In the genomic region with DNA sequence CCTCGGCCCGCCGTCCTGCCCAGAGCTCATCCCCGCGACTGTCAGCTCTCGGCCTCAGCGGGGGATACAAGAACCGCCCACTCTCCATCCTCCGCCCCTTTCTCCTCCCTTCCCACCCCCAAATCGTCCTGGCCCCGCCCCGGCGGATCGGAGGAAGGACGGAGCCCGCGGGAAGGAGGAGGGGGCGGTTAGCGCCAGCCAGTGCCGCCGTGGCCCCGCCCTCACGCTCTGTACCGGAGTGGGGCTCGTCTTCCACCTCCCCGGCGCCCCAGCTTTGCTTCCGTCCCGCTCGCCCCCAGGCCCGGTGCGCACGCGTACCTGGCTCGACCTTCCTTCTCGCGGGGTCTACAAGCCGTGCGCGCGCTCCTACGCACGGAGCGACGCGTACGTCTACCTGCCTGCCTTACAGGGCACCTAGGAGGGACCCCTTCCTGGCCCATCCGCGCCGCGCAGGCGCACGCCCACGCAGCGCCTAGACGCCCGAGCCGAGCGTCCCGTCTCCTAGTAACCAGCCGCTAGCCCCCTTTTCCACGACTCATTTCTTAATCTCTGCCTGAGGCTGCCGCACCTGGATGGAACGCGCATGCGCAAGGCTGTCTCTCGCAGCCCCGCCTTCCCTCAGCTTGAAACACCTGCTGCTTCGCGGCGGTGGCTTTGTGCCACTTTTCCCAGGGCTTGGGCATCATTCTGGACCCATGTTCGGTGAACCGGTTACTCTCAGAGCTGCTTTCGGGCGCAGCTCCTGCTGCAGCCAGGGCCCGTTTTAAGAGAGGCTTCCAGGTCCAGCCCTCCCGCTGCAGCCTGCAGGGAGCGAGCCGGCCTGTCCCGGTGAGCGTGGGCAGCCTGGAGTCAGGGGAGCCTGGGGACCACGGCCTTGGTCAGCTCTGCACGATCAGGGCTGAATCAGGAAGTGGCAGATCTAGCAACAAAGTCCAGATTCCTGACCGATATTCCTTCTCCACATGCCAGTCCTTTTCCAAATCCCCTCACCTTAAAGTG, we compare ENCODE assay signal across 8 cellular contexts. TPM values are rescaled to one million over a fixed set of nuclear protein-coding genes. Genes with fewer than 3 reads are reported as not detected.
A peak's percentile ranks its signal among the peaks of the same experiment; 100 is the strongest.
DNase-seq lines count a peak whose midpoint lies in the region; ATAC-seq and TF ChIP-seq lines count a peak whose summit lies in the region.

A gene with protein sequence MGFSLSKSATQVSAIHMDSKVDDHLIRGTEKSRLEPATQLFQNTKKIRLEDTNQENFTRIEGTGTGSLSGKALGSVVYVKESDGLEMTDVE (plus strand): TSS at position 598 of the 999 bp plus-strand sequence. CDS start 8,852 bp downstream, outside the sequence.

- H3K36me3 ChIP-seq in thymus (ENCODE audit: control insufficient read depth, insufficient read depth), result no peaks in the 10 kb centered on the region

- intact Hi-C loops in Right ventricle myocardium inferior (cut with DNase I), result loop anchor here (2.0 kb wide), 1 partner anchor 13 kb away; a partner anchor contains a TSS

- DNase-seq in NCI-H1105 treated with DMSO at 0.1 percent for 48 hours (lab: John Stamatoyannopoulos, UW), result peak; percentile 99
- DNase-seq in SKM-1 (lab: John Stamatoyannopoulos, UW; ENCODE audit: unreplicated experiment), result peak; percentile 87
- DNase-seq in activated naive CD8-positive, alpha-beta T cell treated with anti-CD3 and anti-CD28 coated beads for 36 hours, result peak; percentile 99
- DNase-seq in Right ventricle myocardium inferior (ENCODE audit: missing footprints), result peak; percentile 97
- DNase-seq in osteocyte (ENCODE audit: extremely low spot score, unreplicated experiment), result peak; percentile 96

- H3K4me1 ChIP-seq in thymus (ENCODE audit: control insufficient read depth, insufficient read depth, low read length), result peaks cover 4% of the 10 kb centered on the region

- peaks cover 14% of the 10 kb centered on the region for H3K4me1 Mint-ChIP-seq in activated naive CD8-positive, alpha-beta T cell treated with anti-CD3 and anti-CD28 coated beads for 36 hours
- H3K4me1 Mint-ChIP-seq in osteocyte (ENCODE audit: unreplicated experiment), result peaks cover 7% of the 10 kb centered on the region

- H3K4me3 Mint-ChIP-seq in activated naive CD8-positive, alpha-beta T cell treated with anti-CD3 and anti-CD28 coated beads for 36 hours, result peak within 1 kb of the TSS; percentile 93
- H3K4me3 Mint-ChIP-seq in osteocyte (ENCODE audit: unreplicated experiment), result peak within 1 kb of the TSS; percentile 93

- under 1% methylated on average over 84 of the region's 84 CpGs for WGBS in thymus

- H3K9me3 Mint-ChIP-seq in activated naive CD8-positive, alpha-beta T cell treated with anti-CD3 and anti-CD28 coated beads for 36 hours, result peaks cover 16% of the 10 kb centered on the region
- no peaks in the 10 kb centered on the region for H3K9me3 Mint-ChIP-seq in osteocyte (ENCODE audit: unreplicated experiment)

- H3K27ac ChIP-seq in thymus (ENCODE audit: low read depth), result peak within 1 kb of the TSS; percentile 81

- no peaks in the 10 kb centered on the region for H3K27me3 Mint-ChIP-seq in activated naive CD8-positive, alpha-beta T cell treated with anti-CD3 and anti-CD28 coated beads for 36 hours
- H3K27me3 Mint-ChIP-seq in osteocyte (ENCODE audit: unreplicated experiment), result peaks cover 24% of the 10 kb centered on the region

- H3K36me3 Mint-ChIP-seq in activated naive CD8-positive, alpha-beta T cell treated with anti-CD3 and anti-CD28 coated beads for 36 hours, result peaks cover 17% of the 10 kb centered on the region
- no peaks in the 10 kb centered on the region for H3K36me3 Mint-ChIP-seq in osteocyte (ENCODE audit: unreplicated experiment)

- H3K27me3 ChIP-seq in thymus (ENCODE audit: control insufficient read depth, insufficient read depth), result no peaks in the 10 kb centered on the region

- peak within 1 kb of the TSS; percentile 88 for H3K27ac Mint-ChIP-seq in activated naive CD8-positive, alpha-beta T cell treated with anti-CD3 and anti-CD28 coated beads for 36 hours
- peak within 1 kb of the TSS; percentile 75 for H3K27ac Mint-ChIP-seq in osteocyte (ENCODE audit: unreplicated experiment)

- TF ChIP-seq CTCF in GM12875 (IDR thresholded peaks at IDR 0.05; ENCODE audit: borderline replicate concordance, insufficient read depth, low read depth, low read length) (no peak), osteocyte (IDR thresholded peaks at IDR 0.05) (no peak)

- H3K4me3 ChIP-seq in GM12875 (ENCODE audit: low read depth, low read length), result peak within 1 kb of the TSS; percentile 76
- peak within 1 kb of the TSS; percentile 53 for H3K4me3 ChIP-seq in thymus (ENCODE audit: low read length)

- no peaks in the 10 kb centered on the region for H3K9me3 ChIP-seq in thymus (ENCODE audit: control insufficient read depth)

- peak; percentile 88 for ATAC-seq in HG02759 (IDR thresholded peaks at IDR 0.05; ENCODE audit: unreplicated experiment)
- peak; percentile 99 for ATAC-seq in Right ventricle myocardium inferior

RNA-seq across cellular contexts. Expression of the gene that starts here (rescaled TPM):
- total RNA-seq in activated naive CD8-positive, alpha-beta T cell treated with anti-CD3 and anti-CD28 coated beads for 36 hours, result 1 to 10 TPM; 1.0 to 1.3 TPM
- total RNA-seq in Right ventricle myocardium inferior (not detected), osteocyte (0.26 TPM in 1 of 2 replicates, not detected in the other)
- polyA plus RNA-seq in thymus, result 2.3 TPM

Comparison
In these comparisons a context has a peak if more than half of its experiments do, and no peak if none do; other contexts are left out.
1. Peak in every context shown above with its lines: DNase-seq, ATAC-seq, H3K4me3 ChIP-seq and H3K27ac ChIP-seq.
2. Peak in DNase-seq and ATAC-seq in Right ventricle myocardium inferior; RNA of the gene not detected or under 1 TPM.
3. Peak in DNase-seq in osteocyte; RNA of the gene not detected or under 1 TPM.